15 cellular contexts compared by ENCODE assay signal in the genomic region with DNA sequence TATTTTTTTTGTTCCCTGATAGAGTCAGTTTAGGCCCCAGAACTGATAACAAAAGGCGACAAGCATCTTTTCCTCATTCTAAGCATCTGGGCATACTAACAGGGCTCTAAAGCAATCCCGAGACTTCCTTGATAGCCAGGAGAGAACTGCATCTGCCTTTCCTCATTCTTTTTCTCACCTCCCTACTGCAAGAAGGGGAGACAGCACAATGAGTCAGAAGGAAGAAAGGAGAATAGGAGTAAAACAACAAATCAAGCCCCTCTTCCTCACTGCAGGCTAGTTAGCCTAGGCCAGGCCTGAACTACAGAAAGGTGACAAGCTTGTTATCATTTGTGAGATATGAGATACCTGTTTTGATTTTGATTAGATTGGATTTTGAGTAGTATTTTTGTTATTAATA.
DNase-seq lines count a peak whose midpoint lies in the region; ATAC-seq and TF ChIP-seq lines count a peak whose summit lies in the region.
"Had no signal": no experiment of that assay in that cellular context is flagged by ENCODE, and none has a peak within 500 bp of the region (broad histone marks: within the 10 kb centered on the region; RNA-seq: fewer than 3 reads in every experiment).

No MANE protein-coding gene starts in this region.

- peaks cover 40% of the 10 kb centered on the region for H3K4me1 ChIP-seq in ACC112 (ENCODE audit: control insufficient read depth, insufficient read depth, low read length, unreplicated experiment)
- H3K4me1 ChIP-seq in RWPE2 (ENCODE audit: insufficient read depth, poor library complexity, severe bottlenecking): peaks cover 39% of the 10 kb centered on the region
- peaks cover 0 to 18% of the 10 kb centered on the region in 2 donors for H3K4me1 ChIP-seq in muscle layer of duodenum (ENCODE audit: control insufficient read depth in 1 of 2, insufficient read depth in 2 of 2, low read length in 2 of 2)

- H2AFZ ChIP-seq in ACC112 (ENCODE audit: low read length, unreplicated experiment): peak overlapping the region; percentile 87

- H3K27me3 ChIP-seq in ACC112 (ENCODE audit: insufficient read depth, low read length) (no peaks in the 10 kb centered on the region), RWPE2 (ENCODE audit: insufficient read depth, poor library complexity, severe bottlenecking) (no peaks in the 10 kb centered on the region), muscle layer of duodenum (ENCODE audit: low read depth, low read length) (no peaks in the 10 kb centered on the region)

- DNase-seq in RWPE2 (ENCODE audit: low spot score) (no peak), epithelial cell of prostate (ENCODE audit: low read depth, low spot score) (no peak), NCI-H345 (lab: John Stamatoyannopoulos, UW) (no peak), ACHN (no peak), CD1c-positive myeloid dendritic cell (ENCODE audit: extremely low spot score) (no peak)
- DNase-seq: activated CD4-positive, alpha-beta T cell treated with anti-CD3 and anti-CD28 coated beads for 1 hour; activated CD8-positive, alpha-beta memory T cell treated with anti-CD3 and anti-CD28 coated beads, Interleukin-2, amount 10 ng/mL, durations not matched to agents 7 days and 5 days; NCI-H1694 treated with DMSO at 0.1 percent for 48 hours; NCI-H510A; SHP77 had no signal

- no peaks in the 10 kb centered on the region for H3K9me3 ChIP-seq in RWPE2 (ENCODE audit: severe bottlenecking)
- no peaks in the 10 kb centered on the region for H3K9me3 ChIP-seq in muscle layer of duodenum (ENCODE audit: control insufficient read depth in 1 of 2, low read length in 2 of 2)

- H3K4me3 ChIP-seq in ACC112 (ENCODE audit: low read depth, low read length) (no peak overlapping the region), RWPE2 (ENCODE audit: severe bottlenecking) (no peak overlapping the region), muscle layer of duodenum (ENCODE audit: low read depth in 1 of 2, low read length in 2 of 2) (no peak overlapping the region)
- H3K4me3 ChIP-seq: lung had no signal

- no peak for ATAC-seq in RWPE2 (ENCODE audit: low read depth)
- ATAC-seq in HG03039 (IDR thresholded peaks at IDR 0.05; ENCODE audit: unreplicated experiment): no peak
- ATAC-seq: activated CD8-positive, alpha-beta memory T cell treated with anti-CD3 and anti-CD28 coated beads, Interleukin-2, amount 10 ng/mL, durations not matched to agents 7 days and 5 days; natural killer cell treated with Interleukin-12 subunit alpha and Interleukin-12 subunit beta and Interleukin-15 and Interleukin-18, amount 100 ng/mL, for 72 hours had no signal

- peak overlapping the region; percentile 65 for H3K27ac ChIP-seq in ACC112 (ENCODE audit: low read depth, low read length)
- H3K27ac ChIP-seq in RWPE2 (ENCODE audit: poor library complexity, severe bottlenecking): peak overlapping the region; percentile 65
- peak overlapping the region; percentile 70 for H3K27ac ChIP-seq in epithelial cell of prostate
- H3K27ac ChIP-seq in muscle layer of duodenum (ENCODE audit: low read length): peak overlapping the region; percentile 26

- no peak for TF ChIP-seq CTCF in RWPE2 (IDR thresholded peaks at IDR 0.05; ENCODE audit: poor library complexity, severe bottlenecking)

- H3K36me3 ChIP-seq in ACC112 (ENCODE audit: insufficient read depth, low read length) (0 out of 2 replicates have a peak, but pooled peaks cover under 1% of the 10 kb centered on the region), RWPE2 (ENCODE audit: low read depth) (no peaks in the 10 kb centered on the region), muscle layer of duodenum (ENCODE audit: control insufficient read depth in 1 of 2, insufficient read depth in 2 of 2, low read length in 2 of 2) (no peaks in the 10 kb centered on the region)

- in situ Hi-C loops in ACHN (cut with HindIII; ENCODE audit: low pct_ligation_motif_present, low pct_unique_long_range_greater_than_20kb, low sequenced_read_pairs): no loop called here

- no peaks in the 10 kb centered on the region for H3K79me2 ChIP-seq in ACC112 (ENCODE audit: control insufficient read depth, insufficient read depth, low read length, unreplicated experiment)
